ENCODE assay signal across 24 cellular contexts in genomic region chr6:164795091-164795490, GRCh38.
DNase-seq lines count a peak whose midpoint lies in the region; TF ChIP-seq lines count a peak whose summit lies in the region.
"Had no signal": no experiment of that assay in that cellular context is flagged by ENCODE, and none has a peak within 500 bp of the region (broad histone marks: within the 10 kb centered on the region; RNA-seq: fewer than 3 reads in every experiment).

No MANE protein-coding gene starts in this region.

- no peak overlapping the region for H3K4me3 Mint-ChIP-seq in chondrocyte (ENCODE audit: unreplicated experiment)
- H3K4me3 Mint-ChIP-seq: CD14-positive monocyte; CD4-positive, alpha-beta T cell; CD8-positive, alpha-beta memory T cell; HFFc6 had no signal

- no peak overlapping the region for H3K4me3 ChIP-seq in coronary artery
- H3K4me3 ChIP-seq: A549; BLaER1 treated with 17β-estradiol and CSF1 and Interleukin-3, amounts not matched to agents 10 nM and 100 nM; HAP-1 had no signal

- no peak overlapping the region for H3K27ac Mint-ChIP-seq in chondrocyte (ENCODE audit: unreplicated experiment)
- H3K27ac Mint-ChIP-seq: CD14-positive monocyte; CD4-positive, alpha-beta T cell; CD8-positive, alpha-beta memory T cell; HFFc6 had no signal

- no peaks in the 10 kb centered on the region for H3K27me3 Mint-ChIP-seq in chondrocyte (ENCODE audit: low read depth)
- H3K27me3 Mint-ChIP-seq: CD4-positive, alpha-beta T cell; CD8-positive, alpha-beta memory T cell had no signal

- peaks cover 11% of the 10 kb centered on the region for H3K9me3 Mint-ChIP-seq in chondrocyte (ENCODE audit: low read depth)

- TF ChIP-seq CTCF in coronary artery (IDR thresholded peaks at IDR 0.05): no peak
- TF ChIP-seq CTCF in chondrocyte (IDR thresholded peaks at IDR 0.05): no peak

- no peaks in the 10 kb centered on the region for H3K4me1 Mint-ChIP-seq in chondrocyte (ENCODE audit: low read depth)
- H3K4me1 Mint-ChIP-seq: CD14-positive monocyte; CD8-positive, alpha-beta memory T cell had no signal

- no peaks in the 10 kb centered on the region for H3K36me3 Mint-ChIP-seq in chondrocyte (ENCODE audit: low read depth)
- H3K36me3 Mint-ChIP-seq: CD14-positive monocyte; CD8-positive, alpha-beta memory T cell had no signal

- DNase-seq in NCI-H1694 treated with DMSO at 0.1 percent for 48 hours (lab: John Stamatoyannopoulos, UW): peak; percentile 19
- DNase-seq in NCI-H1694 (lab: John Stamatoyannopoulos, UW): no peak
- DNase-seq in NCI-H446 treated with DMSO at 0.1 percent for 48 hours (lab: John Stamatoyannopoulos, UW): peak; percentile 63
- peak; percentile 38 for DNase-seq in cerebellum (ENCODE audit: low spot score)
- DNase-seq in superior temporal gyrus (ENCODE audit: extremely low spot score): peak; percentile 20
- DNase-seq in coronary artery (ENCODE audit: low spot score): no peak
- no peak for DNase-seq in chondrocyte (ENCODE audit: low spot score)
- no peak for DNase-seq in SKM-1 treated with dmso at 0.1 percent for 144 hours (lab: John Stamatoyannopoulos, UW; ENCODE audit: unreplicated experiment)
- DNase-seq: ACHN; AML-193; BE2C; CD4-positive, alpha-beta T cell; CD8-positive, alpha-beta memory T cell; DMS 273 treated with DMSO at 0.1 percent for 48 hours; DMS79; EL; GF-D8; GOT3; HFFc6 had no signal

- no peak overlapping the region for H3K27ac ChIP-seq in coronary artery
- H3K27ac ChIP-seq: 22Rv1; A549; BLaER1 treated with 17β-estradiol and CSF1 and Interleukin-3, amounts not matched to agents 10 nM and 100 nM had no signal

Comparison
In these comparisons a context has a peak if more than half of its experiments do, and no peak if none do; other contexts are left out.
1. DNase-seq: peak in NCI-H1694 treated with DMSO at 0.1 percent for 48 hours (single experiment), NCI-H446 treated with DMSO at 0.1 percent for 48 hours (single experiment), cerebellum (single experiment) and superior temporal gyrus (single experiment); none in NCI-H1694 (single experiment), coronary artery (single experiment), chondrocyte (single experiment) and SKM-1 treated with dmso at 0.1 percent for 144 hours (single experiment).